19 cellular contexts compared by ENCODE assay signal in the genomic region with DNA sequence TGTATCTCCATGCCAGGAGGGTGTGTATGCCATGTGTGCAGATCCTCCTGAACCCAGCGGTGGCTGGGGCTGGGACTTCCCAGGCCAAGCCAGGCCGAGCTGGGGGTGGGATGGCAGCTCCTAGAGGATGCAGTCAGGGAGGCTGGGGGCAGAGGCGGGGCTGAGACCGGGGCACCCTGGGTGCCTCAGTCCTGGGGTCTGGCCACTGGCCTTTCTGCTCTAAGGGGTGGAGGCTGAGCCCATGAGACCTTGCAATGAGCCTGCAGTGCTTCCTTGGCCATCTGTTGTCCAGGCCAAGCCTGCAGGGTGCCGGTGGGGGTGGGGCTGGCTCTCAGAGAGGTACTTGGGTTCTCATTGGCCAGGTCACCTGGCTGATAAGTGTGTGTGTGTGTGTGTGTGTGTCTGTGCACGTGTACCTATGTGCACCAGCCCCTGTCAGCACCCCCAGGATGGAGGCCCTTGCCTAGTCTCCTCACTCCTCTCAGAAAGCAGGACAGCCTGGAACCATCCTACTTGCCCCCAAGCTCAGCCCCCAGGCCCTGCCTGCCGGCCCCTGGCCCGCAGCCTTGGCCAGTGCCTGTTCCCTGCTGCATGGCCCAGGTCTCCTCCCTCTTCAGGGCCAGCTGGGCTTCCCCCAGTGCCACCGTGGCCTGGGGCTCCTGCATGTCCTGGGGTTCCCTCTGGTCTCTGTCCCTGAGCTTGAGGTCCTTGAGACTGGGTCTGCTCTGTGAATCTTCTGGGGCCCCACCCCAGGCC. TPM values are rescaled to one million over a fixed set of nuclear protein-coding genes. Genes with fewer than 3 reads are reported as not detected.
DNase-seq lines count a peak whose midpoint lies in the region; ATAC-seq and TF ChIP-seq lines count a peak whose summit lies in the region.
"Had no signal": no experiment of that assay in that cellular context is flagged by ENCODE, and none has a peak within 500 bp of the region (broad histone marks: within the 10 kb centered on the region; RNA-seq: fewer than 3 reads in every experiment).

No MANE protein-coding gene starts in this region.

- CTCF ChIA-PET in HEK293 (lab: Yijun Ruan, JAX), result no interaction called here
- CTCF ChIA-PET in activated naive CD4-positive, alpha-beta T cell treated with anti-CD3 and anti-CD28 coated beads, Interleukin-2, amount 10 ng/mL, durations not matched to agents 7 days and 5 days (lab: Charles Lee), result no interaction called here

- peaks cover 9% of the 10 kb centered on the region for H3K4me1 Mint-ChIP-seq in activated naive CD4-positive, alpha-beta T cell treated with anti-CD3 and anti-CD28 coated beads, Interleukin-2, amount 10 ng/mL, durations not matched to agents 7 days and 5 days

- peaks cover 8% of the 10 kb centered on the region for H3K27me3 Mint-ChIP-seq in activated naive CD4-positive, alpha-beta T cell treated with anti-CD3 and anti-CD28 coated beads, Interleukin-2, amount 10 ng/mL, durations not matched to agents 7 days and 5 days

- no peak overlapping the region for H3K4me3 Mint-ChIP-seq in activated naive CD4-positive, alpha-beta T cell treated with anti-CD3 and anti-CD28 coated beads, Interleukin-2, amount 10 ng/mL, durations not matched to agents 7 days and 5 days

- H3K4me3 ChIP-seq in HEK293 (ENCODE audit: low read depth, low read length) (no peak overlapping the region), mucosa of descending colon (no peak overlapping the region)
- H3K4me3 ChIP-seq: GM23248 had no signal

- no peak for TF ChIP-seq CTCF in HEK293 (tag by site-specific recombination; IDR thresholded peaks at IDR 0.05)
- no peak for TF ChIP-seq CTCF in mucosa of descending colon (IDR thresholded peaks at IDR 0.05)

- DNase-seq in RPMI8226 (peak; percentile 83), mucosa of descending colon (peak in 2 of 3 donors; percentile 42 to 50), Ammon's horn (ENCODE audit: low spot score) (no peak)
- DNase-seq in stimulated activated CD4-positive, alpha-beta T cell treated with anti-CD3 and anti-CD28 coated beads, Interleukin-2, amount 100 ng/mL, for 48 hours, result no peak
- no peak for DNase-seq in activated naive CD4-positive, alpha-beta T cell treated with anti-CD3 and anti-CD28 coated beads, Interleukin-2, amount 10 ng/mL, durations not matched to agents 7 days and 5 days
- DNase-seq: AML-193, anterior cingulate cortex, DMS53, erythroblast, GM23248, head of caudate nucleus, MM.1S, NCI-H2081, substantia nigra had no signal

- peak; percentile 25 for ATAC-seq in mucosa of descending colon

- no peaks in the 10 kb centered on the region for H3K9me3 Mint-ChIP-seq in activated naive CD4-positive, alpha-beta T cell treated with anti-CD3 and anti-CD28 coated beads, Interleukin-2, amount 10 ng/mL, durations not matched to agents 7 days and 5 days

- no peak overlapping the region for H3K27ac Mint-ChIP-seq in activated naive CD4-positive, alpha-beta T cell treated with anti-CD3 and anti-CD28 coated beads, Interleukin-2, amount 10 ng/mL, durations not matched to agents 7 days and 5 days

- no peaks in the 10 kb centered on the region for H3K9me3 ChIP-seq in HEK293 (ENCODE audit: control insufficient read depth, insufficient read depth, low read depth, low read length)
- H3K9me3 ChIP-seq in mucosa of descending colon, result no peaks in the 10 kb centered on the region

- intact Hi-C loops in mucosa of descending colon (cut with DNase I, micrococcal nuclease), result no loop called here

- H3K27ac ChIP-seq in HEK293 (ENCODE audit: extremely low read depth, low read depth, low read length), result no peak overlapping the region
- H3K27ac ChIP-seq: GM23248, VCaP had no signal

- POLR2A ChIA-PET in HEK293 (lab: Yijun Ruan, JAX), result no interaction called here

- H3K36me3 ChIP-seq in HEK293 (ENCODE audit: control insufficient read depth in 2 of 2, insufficient read depth in 1 of 2, low read length in 2 of 2), result no peaks in the 10 kb centered on the region
- H3K36me3 ChIP-seq in mucosa of descending colon (ENCODE audit: low read depth), result no peaks in the 10 kb centered on the region

- no peaks in the 10 kb centered on the region for H3K36me3 Mint-ChIP-seq in activated naive CD4-positive, alpha-beta T cell treated with anti-CD3 and anti-CD28 coated beads, Interleukin-2, amount 10 ng/mL, durations not matched to agents 7 days and 5 days

- H3K4me1 ChIP-seq in HEK293 (ENCODE audit: control insufficient read depth, insufficient read depth, low read length) (no peaks in the 10 kb centered on the region; the same call in 1 of the 2 replicates), mucosa of descending colon (ENCODE audit: low read depth) (peaks cover 15% of the 10 kb centered on the region)

TF ChIP-seq in HEK293, 187 proteins besides CTCF, POLR2A, EP300 and RAD21:
- TF ChIP-seq GLIS1 (tag by site-specific recombination; IDR thresholded peaks at IDR 0.05) (0 out of 2 replicates have a peak, but pooled peaks have one; percentile 7), ZNF302 (tag by site-specific recombination; IDR thresholded peaks at IDR 0.05; ENCODE audit: low read depth) (no peak), ZNF623 (tag by site-specific recombination; IDR thresholded peaks at IDR 0.05) (no peak), ZNF629 (tag by site-specific recombination; IDR thresholded peaks at IDR 0.05) (no peak), ZNF202 (tag by site-specific recombination; IDR thresholded peaks at IDR 0.05; ENCODE audit: borderline replicate concordance) (no peak), ZNF169 (tag by site-specific recombination; IDR thresholded peaks at IDR 0.05) (no peak)

RNA-seq across cellular contexts. Expression of gene TNFAIP2, which starts 10.6 kb away (rescaled TPM):
- 10 to 100 TPM; 22.0 to 67.4 (median 40.2) TPM for total RNA-seq in mucosa of descending colon
- total RNA-seq: OCI-LY7 had no signal

RNA-seq across cellular contexts. Expression of gene EXOC3L4, which starts 18.1 kb away (rescaled TPM):
- total RNA-seq in mucosa of descending colon, result 10 to 100 TPM; 16.7 to 29.1 (median 26.1) TPM
- total RNA-seq: activated CD8-positive, alpha-beta memory T cell treated with anti-CD3 and anti-CD28 coated beads for 36 hours; GM23248; OCI-LY7 had no signal

RNA-seq across cellular contexts. Expression of gene LBHD2, which starts 28.7 kb away (rescaled TPM):
- not detected for total RNA-seq in mucosa of descending colon
- total RNA-seq: activated CD8-positive, alpha-beta memory T cell treated with anti-CD3 and anti-CD28 coated beads for 36 hours; GM23248; kidney epithelial cell; OCI-LY7 had no signal

RNA-seq across cellular contexts. Expression of gene CDC42BPB, which starts 55.3 kb away (rescaled TPM):
- 100 to 1,000 TPM in 1 of 3 donors, 10 to 100 TPM in 2; 77.6 to 106 (median 84.4) TPM for total RNA-seq in mucosa of descending colon

Comparison
In these comparisons a context has a peak if more than half of its experiments do, and no peak if none do; other contexts are left out.
1. DNase-seq: peak in RPMI8226 (single experiment) and mucosa of descending colon (2 of 3); none in stimulated activated CD4-positive, alpha-beta T cell treated with anti-CD3 and anti-CD28 coated beads, Interleukin-2, amount 100 ng/mL, for 48 hours (0 of 2), Ammon's horn (single experiment) and activated naive CD4-positive, alpha-beta T cell treated with anti-CD3 and anti-CD28 coated beads, Interleukin-2, amount 10 ng/mL, durations not matched to agents 7 days and 5 days (single experiment).